ENCODE assay signal across 14 cellular contexts in the genomic region with DNA sequence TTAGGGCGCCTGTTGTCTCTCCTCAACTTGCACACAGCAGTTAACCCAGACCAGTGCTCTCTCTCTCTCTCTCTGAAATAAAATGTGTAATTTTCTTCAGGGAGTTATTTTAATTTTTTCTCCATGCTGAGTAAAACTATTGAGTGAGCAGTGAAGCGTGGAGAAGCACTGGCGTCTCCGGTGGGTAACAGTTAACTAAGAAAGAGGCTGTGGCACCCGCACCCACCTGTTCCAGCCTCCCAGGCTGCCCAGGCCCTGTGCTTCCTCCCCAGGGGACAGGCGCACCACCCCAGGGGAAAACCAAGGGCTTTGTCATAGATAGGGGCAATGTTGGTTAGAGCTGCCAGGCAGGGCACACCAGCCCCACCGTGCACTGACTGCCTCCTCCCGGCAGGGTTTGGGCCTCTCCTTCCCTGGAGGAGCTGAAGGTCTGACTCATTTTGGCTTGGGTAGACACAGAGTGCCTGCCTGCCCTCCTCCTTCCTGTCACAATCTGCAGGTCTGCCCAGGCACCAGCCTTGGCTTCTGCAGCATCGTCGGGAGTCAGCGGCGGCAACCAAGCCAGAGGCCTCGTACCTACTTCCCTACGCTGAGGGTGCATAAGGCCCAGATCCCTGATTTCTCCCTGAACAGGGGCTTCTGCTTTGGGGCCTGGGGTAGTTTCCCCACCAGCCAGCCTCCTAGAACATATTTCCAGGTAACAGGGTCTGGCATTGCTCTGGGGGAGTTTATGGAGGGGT. TPM values are rescaled to one million over a fixed set of nuclear protein-coding genes. Genes with fewer than 3 reads are reported as not detected.
DNase-seq lines count a peak whose midpoint lies in the region; ATAC-seq and TF ChIP-seq lines count a peak whose summit lies in the region.
"Had no signal": no experiment of that assay in that cellular context is flagged by ENCODE, and none has a peak within 500 bp of the region (broad histone marks: within the 10 kb centered on the region; RNA-seq: fewer than 3 reads in every experiment).

No MANE protein-coding gene starts in this region.

- peak overlapping the region in 1 of 2 donors; percentile 86 for H3K27ac ChIP-seq in ovary
- H3K27ac ChIP-seq in CD4-positive, alpha-beta memory T cell (ENCODE audit: low read depth, low read length): no peak overlapping the region
- H3K27ac ChIP-seq: 22Rv1, dorsolateral prefrontal cortex, KMS-11 had no signal

- no peaks in the 10 kb centered on the region for H3K36me3 ChIP-seq in adipocyte (ENCODE audit: control insufficient read depth, insufficient read depth, low read length, severe bottlenecking)
- no peaks in the 10 kb centered on the region for H3K36me3 ChIP-seq in ovary
- H3K36me3 ChIP-seq in CD4-positive, alpha-beta memory T cell (ENCODE audit: insufficient read depth, low read length): no peaks in the 10 kb centered on the region

- no peak overlapping the region for H3K4me3 Mint-ChIP-seq in activated T-helper 17 cell treated with anti-CD3 and anti-CD28 coated beads, Interleukin-2, amount 50 U/mL, for 72 hours
- no peak overlapping the region for H3K4me3 Mint-ChIP-seq in CD4-positive, alpha-beta memory T cell

- no peak for TF ChIP-seq POLR2A in ovary (IDR thresholded peaks at IDR 0.05)

- no peak for ATAC-seq in activated T-helper 17 cell treated with anti-CD3 and anti-CD28 coated beads, Interleukin-2, amount 50 U/mL, for 72 hours (replicated peaks)
- ATAC-seq in HG03039 (IDR thresholded peaks at IDR 0.05; ENCODE audit: unreplicated experiment): no peak

- H3K4me1 ChIP-seq in adipocyte (ENCODE audit: control insufficient read depth, insufficient read depth, low read length): peaks cover 68% of the 10 kb centered on the region
- H3K4me1 ChIP-seq in ovary (ENCODE audit: insufficient read depth): peaks cover 28% of the 10 kb centered on the region
- peaks cover 13% of the 10 kb centered on the region for H3K4me1 ChIP-seq in CD4-positive, alpha-beta memory T cell (ENCODE audit: insufficient read depth, low read length)

- peaks cover 17% of the 10 kb centered on the region for H3K36me3 Mint-ChIP-seq in activated T-helper 17 cell treated with anti-CD3 and anti-CD28 coated beads, Interleukin-2, amount 50 U/mL, for 72 hours (ENCODE audit: low read depth)
- peaks cover 0 to 3% of the 10 kb centered on the region in 2 donors for H3K36me3 Mint-ChIP-seq in CD4-positive, alpha-beta memory T cell

- DNase-seq in DMS 273 (lab: John Stamatoyannopoulos, UW; ENCODE audit: unreplicated experiment): peak; percentile 54
- DNase-seq in DMS 273 treated with DMSO at 0.1 percent for 48 hours (lab: John Stamatoyannopoulos, UW): no peak
- peak; percentile 63 for DNase-seq in HT-29 (ENCODE audit: low spot score)
- no peak for DNase-seq in adipocyte (ENCODE audit: low read depth)
- peak in 3 of 5 donors; percentile 36 to 56 (median 39) for DNase-seq in ovary
- DNase-seq in CD4-positive, alpha-beta memory T cell: no peak
- DNase-seq: stimulated activated CD4-positive, alpha-beta T cell treated with anti-CD3 and anti-CD28 coated beads, Interleukin-12 subunit alpha, Interleukin-12 subunit beta, amount 100 ng/mL, for 4 hours; substantia nigra had no signal

- H3K9me3 Mint-ChIP-seq in activated T-helper 17 cell treated with anti-CD3 and anti-CD28 coated beads, Interleukin-2, amount 50 U/mL, for 72 hours: no peaks in the 10 kb centered on the region
- peaks cover 0 to 16% (median 7%) of the 10 kb centered on the region in 8 donors for H3K9me3 Mint-ChIP-seq in CD4-positive, alpha-beta memory T cell

- POLR2A ChIA-PET in CD4-positive, alpha-beta memory T cell (lab: Charles Lee; ENCODE audit: partially characterized antibody): no interaction called here

- no peak overlapping the region for H3K27ac Mint-ChIP-seq in activated T-helper 17 cell treated with anti-CD3 and anti-CD28 coated beads, Interleukin-2, amount 50 U/mL, for 72 hours
- no peak overlapping the region for H3K27ac Mint-ChIP-seq in CD4-positive, alpha-beta memory T cell

- TF ChIP-seq CTCF in ovary (IDR thresholded peaks at IDR 0.05): no peak

- no peaks in the 10 kb centered on the region for H3K4me1 Mint-ChIP-seq in activated T-helper 17 cell treated with anti-CD3 and anti-CD28 coated beads, Interleukin-2, amount 50 U/mL, for 72 hours
- peaks cover 3 to 17% (median 10%) of the 10 kb centered on the region in 4 donors for H3K4me1 Mint-ChIP-seq in CD4-positive, alpha-beta memory T cell

- WGBS in ovary, 3 donors: 67 to 81% (median 68%) methylated on average over 14 of the region's 14 CpGs

- peak overlapping the region; percentile 32 for H3K9ac ChIP-seq in adipocyte (ENCODE audit: low read length)
- H3K9ac ChIP-seq: KMS-11 had no signal

- peaks cover 69% of the 10 kb centered on the region for H3K27me3 Mint-ChIP-seq in activated T-helper 17 cell treated with anti-CD3 and anti-CD28 coated beads, Interleukin-2, amount 50 U/mL, for 72 hours
- peaks cover 61 to 69% of the 10 kb centered on the region in 2 donors for H3K27me3 Mint-ChIP-seq in CD4-positive, alpha-beta memory T cell

- H3K27me3 ChIP-seq in adipocyte (replicated peaks; ENCODE audit: control insufficient read depth, insufficient read depth, low read length): no peaks in the 10 kb centered on the region
- no peaks in the 10 kb centered on the region for H3K27me3 ChIP-seq in ovary
- H3K27me3 ChIP-seq in CD4-positive, alpha-beta memory T cell (ENCODE audit: insufficient read depth, low read length): peaks cover 48% of the 10 kb centered on the region

- CTCF ChIA-PET in CD4-positive, alpha-beta memory T cell (lab: Charles Lee; ENCODE audit: partially characterized antibody): no interaction called here

- H3K9me3 ChIP-seq in adipocyte (ENCODE audit: control insufficient read depth, low read length): no peaks in the 10 kb centered on the region
- H3K9me3 ChIP-seq in ovary: no peaks in the 10 kb centered on the region
- no peaks in the 10 kb centered on the region for H3K9me3 ChIP-seq in CD4-positive, alpha-beta memory T cell (ENCODE audit: control insufficient read depth in 1 of 2, low read length in 2 of 2)

- intact Hi-C loops in ovary (cut with DNase I): loop anchor here in 3 of 4 donors (5.0 to 10.0 kb wide), 2 partner anchors 88 to 91 kb away; no protein-coding TSS in a partner anchor
- intact Hi-C loops in CD4-positive, alpha-beta memory T cell (cut with micrococcal nuclease): no loop called here

- TF ChIP-seq EP300 in ovary (IDR thresholded peaks at IDR 0.05): no peak

- H3K4me3 ChIP-seq in adipocyte (ENCODE audit: low read length) (no peak overlapping the region), ovary (no peak overlapping the region)
- H3K4me3 ChIP-seq in CD4-positive, alpha-beta memory T cell (ENCODE audit: low read length in 2 of 2): no peak overlapping the region
- H3K4me3 ChIP-seq: dorsolateral prefrontal cortex, lung had no signal

RNA-seq across cellular contexts. Expression of gene HOXC5, which starts 3.9 kb away (rescaled TPM):
- 0.41 and 0.81 TPM in 2 replicates for total RNA-seq in HT-29 (2014; rRNA removed; shearing (Covaris generic))
- 10 to 100 TPM in 1 of 7 donors, 1 to 10 TPM in 6; 1.8 to 11.0 (median 3.6) TPM for total RNA-seq in ovary
- polyA plus RNA-seq in ovary: 1 to 10 TPM; 2.1 to 2.2 TPM
- total RNA-seq in activated T-helper 17 cell treated with anti-CD3 and anti-CD28 coated beads, Interleukin-2, amount 50 U/mL, for 72 hours: not detected
- total RNA-seq in CD4-positive, alpha-beta memory T cell: not detected
- polyA plus RNA-seq in CD4-positive, alpha-beta memory T cell: not detected
- total RNA-seq: dorsolateral prefrontal cortex had no signal

RNA-seq across cellular contexts. Expression of gene HOXC6, which starts 8.6 kb away (rescaled TPM):
- total RNA-seq in HT-29 (2014; rRNA removed; shearing (Covaris generic)): 1.4 and 1.6 TPM in 2 replicates
- total RNA-seq in ovary: 10 to 100 TPM in 5 of 7 donors, 1 to 10 TPM in 2; 3.9 to 56.1 (median 21.4) TPM
- 10 to 100 TPM; 23.3 to 37.8 TPM for polyA plus RNA-seq in ovary
- not detected for total RNA-seq in activated T-helper 17 cell treated with anti-CD3 and anti-CD28 coated beads, Interleukin-2, amount 50 U/mL, for 72 hours
- not detected for total RNA-seq in CD4-positive, alpha-beta memory T cell
- polyA plus RNA-seq in CD4-positive, alpha-beta memory T cell: not detected
- total RNA-seq: dorsolateral prefrontal cortex had no signal

RNA-seq across cellular contexts. Expression of gene HOXC4, which starts 16.8 kb away (rescaled TPM):
- 4.0 and 6.8 TPM in 2 replicates for total RNA-seq in HT-29 (2014; rRNA removed; shearing (Covaris generic))
- 10 to 100 TPM in 5 of 7 donors, 1 to 10 TPM in 2; 3.3 to 21.8 (median 13.1) TPM for total RNA-seq in ovary
- polyA plus RNA-seq in ovary: 10 to 100 TPM in 1 of 2 donors, 1 to 10 TPM in 1; 7.9 to 10.9 TPM
- total RNA-seq in activated T-helper 17 cell treated with anti-CD3 and anti-CD28 coated beads, Interleukin-2, amount 50 U/mL, for 72 hours: under 1 TPM in 1 of 2 donors, not detected in 1; 0.16 TPM
- not detected for total RNA-seq in CD4-positive, alpha-beta memory T cell
- not detected for polyA plus RNA-seq in CD4-positive, alpha-beta memory T cell

RNA-seq across cellular contexts. Expression of gene HOXC8, which starts 28.0 kb away (rescaled TPM):
- total RNA-seq in HT-29 (2014; rRNA removed; shearing (Covaris generic)): 0.10 and 0.23 TPM in 2 replicates
- total RNA-seq in ovary: 10 to 100 TPM in 1 of 7 donors, 1 to 10 TPM in 5, under 1 TPM in 1; 0.34 to 13.9 (median 7.7) TPM
- polyA plus RNA-seq in ovary: 10 to 100 TPM in 1 of 2 donors, 1 to 10 TPM in 1; 3.2 to 19.4 TPM
- total RNA-seq in activated T-helper 17 cell treated with anti-CD3 and anti-CD28 coated beads, Interleukin-2, amount 50 U/mL, for 72 hours: not detected
- total RNA-seq in CD4-positive, alpha-beta memory T cell: not detected
- polyA plus RNA-seq in CD4-positive, alpha-beta memory T cell: not detected
- total RNA-seq: dorsolateral prefrontal cortex, lung had no signal

RNA-seq across cellular contexts. Expression of gene HOXC9, which starts 36.8 kb away (rescaled TPM):
- 0.23 and 0.76 TPM in 2 replicates for total RNA-seq in HT-29 (2014; rRNA removed; shearing (Covaris generic))
- 1 to 10 TPM in 2 of 7 donors, under 1 TPM in 4, not detected in 1; 0.26 to 3.9 (median 0.51) TPM for total RNA-seq in ovary
- 10 to 100 TPM in 1 of 2 donors, 1 to 10 TPM in 1; 3.4 to 15.0 TPM for polyA plus RNA-seq in ovary
- total RNA-seq in activated T-helper 17 cell treated with anti-CD3 and anti-CD28 coated beads, Interleukin-2, amount 50 U/mL, for 72 hours: not detected
- not detected for total RNA-seq in CD4-positive, alpha-beta memory T cell
- polyA plus RNA-seq in CD4-positive, alpha-beta memory T cell: not detected
- total RNA-seq: dorsolateral prefrontal cortex, lung had no signal

Comparison
In these comparisons a context has a peak if more than half of its experiments do, and no peak if none do; other contexts are left out.
1. DNase-seq: peak in DMS 273 (single experiment), HT-29 (single experiment) and ovary (3 of 5); none in DMS 273 treated with DMSO at 0.1 percent for 48 hours (single experiment), adipocyte (single experiment) and CD4-positive, alpha-beta memory T cell (0 of 5).